In genomic region chr17:80866050-80866793, GRCh38 we compare ENCODE assay signal across 8 cellular contexts.
DNase-seq lines count a peak whose midpoint lies in the region; ATAC-seq and TF ChIP-seq lines count a peak whose summit lies in the region.

No MANE protein-coding gene starts in this region.

- no peaks in the 10 kb centered on the region for H3K27me3 ChIP-seq in endocrine pancreas (ENCODE audit: control insufficient read depth, insufficient read depth, low read length)

- H3K4me1 Mint-ChIP-seq in activated CD8-positive, alpha-beta T cell treated with anti-CD3 and anti-CD28 coated beads for 36 hours (ENCODE audit: low read depth) = peaks cover 83% of the 10 kb centered on the region
- peaks cover 74% of the 10 kb centered on the region for H3K4me1 Mint-ChIP-seq in stimulated activated effector memory CD8-positive, alpha-beta T cell treated with anti-CD3 and anti-CD28 coated beads, Interleukin-12 subunit alpha, Interleukin-12 subunit beta, amount 100 ng/mL, for 72 hours

- CTCF ChIA-PET in HEK293 (lab: Yijun Ruan, JAX) = interaction anchor here (0.5 to 2.7 kb wide), 17 partner anchors 10 to 439 kb away, joined by 3 to 15 read pairs (median 3); no protein-coding TSS in a partner anchor
- CTCF ChIA-PET in activated CD8-positive, alpha-beta T cell treated with anti-CD3 and anti-CD28 coated beads for 36 hours (lab: Charles Lee) = interaction anchor here (0.6 to 1.8 kb wide), 8 partner anchors 9 to 123 kb away, joined by 3 to 8 read pairs (median 4); no protein-coding TSS in a partner anchor

- POLR2A ChIA-PET in HEK293 (lab: Yijun Ruan, JAX) = no interaction called here
- POLR2A ChIA-PET in activated CD8-positive, alpha-beta T cell treated with anti-CD3 and anti-CD28 coated beads for 36 hours (lab: Charles Lee) = interaction anchor here (2.0 kb wide), 1 partner anchor 9 kb away, joined by 6 read pairs; no protein-coding TSS in a partner anchor

- H3K27ac Mint-ChIP-seq in activated CD8-positive, alpha-beta T cell treated with anti-CD3 and anti-CD28 coated beads for 36 hours = peak overlapping the region; percentile 78
- peak overlapping the region; percentile 82 for H3K27ac Mint-ChIP-seq in stimulated activated effector memory CD8-positive, alpha-beta T cell treated with anti-CD3 and anti-CD28 coated beads, Interleukin-12 subunit alpha, Interleukin-12 subunit beta, amount 100 ng/mL, for 72 hours

- peaks cover 14% of the 10 kb centered on the region for H3K9me3 Mint-ChIP-seq in activated CD8-positive, alpha-beta T cell treated with anti-CD3 and anti-CD28 coated beads for 36 hours
- H3K9me3 Mint-ChIP-seq in stimulated activated effector memory CD8-positive, alpha-beta T cell treated with anti-CD3 and anti-CD28 coated beads, Interleukin-12 subunit alpha, Interleukin-12 subunit beta, amount 100 ng/mL, for 72 hours = no peaks in the 10 kb centered on the region

- no peaks in the 10 kb centered on the region for H3K4me1 ChIP-seq in HEK293 (ENCODE audit: control insufficient read depth, insufficient read depth, low read length)
- peaks cover 3% of the 10 kb centered on the region for H3K4me1 ChIP-seq in endocrine pancreas (ENCODE audit: control insufficient read depth, insufficient read depth, low read length)

- DNase-seq in AG20443 (ENCODE audit: low spot score) (peak; percentile 83), NCI-H82 treated with DMSO at 0.1 percent for 48 hours (lab: John Stamatoyannopoulos, UW; ENCODE audit: unreplicated experiment) (peak; percentile 35), middle frontal gyrus (ENCODE audit: extremely low spot score, low spot score) (peak; percentile 38)
- DNase-seq in activated CD8-positive, alpha-beta T cell treated with anti-CD3 and anti-CD28 coated beads for 36 hours = peak; percentile 87
- DNase-seq in stimulated activated effector memory CD8-positive, alpha-beta T cell treated with anti-CD3 and anti-CD28 coated beads, Interleukin-12 subunit alpha, Interleukin-12 subunit beta, amount 100 ng/mL, for 72 hours (ENCODE audit: low spot score in 2 of 2) = peak; percentile 58 to 86

- no peak overlapping the region for H3K27ac ChIP-seq in HEK293 (ENCODE audit: extremely low read depth, low read depth, low read length)

- no peak overlapping the region for H3K9ac ChIP-seq in endocrine pancreas (ENCODE audit: control insufficient read depth, insufficient read depth, low read length)

- ATAC-seq in activated CD8-positive, alpha-beta T cell treated with anti-CD3 and anti-CD28 coated beads for 36 hours = peak; percentile 69
- ATAC-seq in stimulated activated effector memory CD8-positive, alpha-beta T cell treated with anti-CD3 and anti-CD28 coated beads, Interleukin-12 subunit alpha, Interleukin-12 subunit beta, amount 100 ng/mL, for 72 hours = peak; percentile 81
- no peak for ATAC-seq in GM18498 (IDR thresholded peaks at IDR 0.05; ENCODE audit: unreplicated experiment)

- H3K36me3 Mint-ChIP-seq in activated CD8-positive, alpha-beta T cell treated with anti-CD3 and anti-CD28 coated beads for 36 hours (ENCODE audit: low read depth) = peaks cover 43% of the 10 kb centered on the region
- peaks cover 30% of the 10 kb centered on the region for H3K36me3 Mint-ChIP-seq in stimulated activated effector memory CD8-positive, alpha-beta T cell treated with anti-CD3 and anti-CD28 coated beads, Interleukin-12 subunit alpha, Interleukin-12 subunit beta, amount 100 ng/mL, for 72 hours

- intact Hi-C loops in activated CD8-positive, alpha-beta T cell treated with anti-CD3 and anti-CD28 coated beads for 36 hours (cut with micrococcal nuclease) = no loop called here

- no peak overlapping the region for H3K4me3 ChIP-seq in HEK293 (ENCODE audit: low read depth, low read length)
- peak overlapping the region; percentile 6 for H3K4me3 ChIP-seq in endocrine pancreas (ENCODE audit: control insufficient read depth, insufficient read depth, low read length)

- H3K9me3 ChIP-seq in HEK293 (ENCODE audit: control insufficient read depth, insufficient read depth, low read depth, low read length) = no peaks in the 10 kb centered on the region
- H3K9me3 ChIP-seq in endocrine pancreas (ENCODE audit: control insufficient read depth, low read length) = no peaks in the 10 kb centered on the region

- no peak overlapping the region for H3K4me3 Mint-ChIP-seq in activated CD8-positive, alpha-beta T cell treated with anti-CD3 and anti-CD28 coated beads for 36 hours
- H3K4me3 Mint-ChIP-seq in stimulated activated effector memory CD8-positive, alpha-beta T cell treated with anti-CD3 and anti-CD28 coated beads, Interleukin-12 subunit alpha, Interleukin-12 subunit beta, amount 100 ng/mL, for 72 hours = peak overlapping the region; percentile 27

- peak; percentile 56 for TF ChIP-seq CTCF in HEK293 (tag by site-specific recombination; IDR thresholded peaks at IDR 0.05)
- TF ChIP-seq CTCF in activated CD8-positive, alpha-beta T cell treated with anti-CD3 and anti-CD28 coated beads for 36 hours (IDR thresholded peaks at IDR 0.05) = peak; percentile 71

- H3K36me3 ChIP-seq in HEK293 (ENCODE audit: control insufficient read depth in 2 of 2, insufficient read depth in 1 of 2, low read length in 2 of 2) (peaks cover 0 to 17% of the 10 kb centered on the region in 2 experiments; a peak in 1 of 3 replicates), endocrine pancreas (ENCODE audit: control insufficient read depth, insufficient read depth, low read length) (no peaks in the 10 kb centered on the region)

- no peaks in the 10 kb centered on the region for H3K27me3 Mint-ChIP-seq in activated CD8-positive, alpha-beta T cell treated with anti-CD3 and anti-CD28 coated beads for 36 hours

TF ChIP-seq in HEK293, 187 proteins besides CTCF, POLR2A, EP300 and RAD21:
- TF ChIP-seq ZNF391 (tag by site-specific recombination; IDR thresholded peaks at IDR 0.05; ENCODE audit: borderline replicate concordance, low read depth) = no peak
- TF ChIP-seq ZNF654 (tag by site-specific recombination; IDR thresholded peaks at IDR 0.05; ENCODE audit: low read depth) = 0 out of 2 replicates have a peak, but pooled peaks have one; percentile 12
- TF ChIP-seq ZNF76 (tag by site-specific recombination; IDR thresholded peaks at IDR 0.05; ENCODE audit: borderline replicate concordance, low read depth) = no peak
- no peak for TF ChIP-seq YY2 (tag by site-specific recombination; IDR thresholded peaks at IDR 0.05)
TF ChIP-seq in HEK293: peak in this region for 1.

Comparison
In these comparisons a context has a peak if more than half of its experiments do, and no peak if none do; other contexts are left out.
1. DNase-seq: peak in every context shown above with its lines; median percentile 87 in activated CD8-positive, alpha-beta T cell treated with anti-CD3 and anti-CD28 coated beads for 36 hours; 83 in AG20443; 72 in stimulated activated effector memory CD8-positive, alpha-beta T cell treated with anti-CD3 and anti-CD28 coated beads, Interleukin-12 subunit alpha, Interleukin-12 subunit beta, amount 100 ng/mL, for 72 hours; 38 in middle frontal gyrus; 35 in NCI-H82 treated with DMSO at 0.1 percent for 48 hours.